Comparison of ENCODE assay signal across 36 cellular contexts in the genomic region with DNA sequence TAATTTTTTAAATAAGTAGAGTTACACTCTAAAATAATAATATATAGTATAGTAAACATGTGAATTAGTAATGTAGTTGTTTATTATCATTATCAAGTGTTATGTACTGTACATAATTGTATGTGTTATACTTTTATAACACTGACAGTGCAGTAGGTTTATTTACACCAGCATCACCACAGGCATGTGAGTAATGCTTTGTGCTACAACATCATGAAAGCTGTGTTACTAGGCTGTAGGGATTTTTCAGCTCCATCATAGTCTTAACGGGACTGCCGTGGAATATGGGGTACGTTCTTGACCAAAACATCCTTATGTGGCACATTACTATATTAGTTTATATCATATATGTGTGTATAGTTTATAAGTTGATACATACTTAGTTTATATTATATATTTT. TPM values are rescaled to one million over a fixed set of nuclear protein-coding genes. Genes with fewer than 3 reads are reported as not detected.
"Had no signal": no experiment of that assay in that cellular context is flagged by ENCODE, and none has a peak within 500 bp of the region (broad histone marks: within the 10 kb centered on the region; RNA-seq: fewer than 3 reads in every experiment).

No MANE protein-coding gene starts in this region.

- ATAC-seq: activated CD4-positive, alpha-beta T cell treated with anti-CD3 and anti-CD28 coated beads for 36 hours; activated CD8-positive, alpha-beta memory T cell treated with anti-CD3 and anti-CD28 coated beads, Interleukin-2, amount 10 ng/mL, durations not matched to agents 7 days and 5 days; activated CD8-positive, alpha-beta T cell treated with anti-CD3 and anti-CD28 coated beads, Interleukin-2, amount 10 ng/mL, durations not matched to agents 7 days and 5 days; activated naive CD4-positive, alpha-beta T cell treated with anti-CD3 and anti-CD28 coated beads, Interleukin-2, amount 50 U/mL, for 72 hours; body of pancreas; effector memory CD8-positive, alpha-beta T cell had no signal

- H3K27me3 ChIP-seq: body of pancreas, esophagus squamous epithelium had no signal

- FAIRE-seq: astrocyte, colon, frontal cortex had no signal

- H3K36me3 Mint-ChIP-seq: activated naive CD4-positive, alpha-beta T cell treated with anti-CD3 and anti-CD28 coated beads, Interleukin-2, amount 50 U/mL, for 72 hours had no signal

- H3K27ac Mint-ChIP-seq: activated CD4-positive, alpha-beta memory T cell treated with anti-CD3 and anti-CD28 coated beads for 36 hours; activated CD4-positive, alpha-beta T cell treated with anti-CD3 and anti-CD28 coated beads for 36 hours; activated CD4-positive, alpha-beta T cell treated with anti-CD3 and anti-CD28 coated beads, Interleukin-2, amount 10 ng/mL, durations not matched to agents 24 days and 14 days; activated CD8-positive, alpha-beta memory T cell treated with anti-CD3 and anti-CD28 coated beads, Interleukin-2, amount 10 ng/mL, durations not matched to agents 7 days and 5 days; activated CD8-positive, alpha-beta T cell treated with anti-CD3 and anti-CD28 coated beads, Interleukin-2, amount 10 ng/mL, durations not matched to agents 7 days and 5 days; activated naive CD4-positive, alpha-beta T cell treated with anti-CD3 and anti-CD28 coated beads, Interleukin-2, amount 10 ng/mL, durations not matched to agents 7 days and 5 days; activated naive CD4-positive, alpha-beta T cell treated with anti-CD3 and anti-CD28 coated beads, Interleukin-2, amount 50 U/mL, for 72 hours; activated naive CD8-positive, alpha-beta T cell treated with anti-CD3 and anti-CD28 coated beads, Interleukin-2, amount 10 ng/mL, durations not matched to agents 7 days and 5 days; activated T-helper 1 cell treated with anti-CD3 and anti-CD28 coated beads, Interleukin-12 subunit alpha, Interleukin-12 subunit beta, Interleukin-2, Interleukin-4 antibody, amounts not matched to agents 30 ng/mL and 10 ng/mL and 1 ng/mL, durations not matched to agents 14 hours and 24 hours and 36 hours; activated T-helper 2 cell treated with anti-CD3 and anti-CD28 coated beads, Interferon-gamma antibody, Interleukin-2, Interleukin-4, amounts not matched to agents 10 μg/mL and 5 μg/mL and 100 μg/mL, durations not matched to agents 14 hours and 24 hours and 36 hours; effector memory CD8-positive, alpha-beta T cell had no signal

- H3K9me3 ChIP-seq: body of pancreas, esophagus squamous epithelium had no signal

- H3K27ac ChIP-seq: body of pancreas had no signal

- DNase-seq: activated CD4-positive, alpha-beta memory T cell treated with anti-CD3 and anti-CD28 coated beads for 36 hours; activated CD4-positive, alpha-beta T cell treated with anti-CD3 and anti-CD28 coated beads for 36 hours; activated CD4-positive, alpha-beta T cell treated with anti-CD3 and anti-CD28 coated beads, Interleukin-2, amount 10 ng/mL, durations not matched to agents 24 days and 14 days; activated CD4-positive, CD25-positive, alpha-beta regulatory T cell; activated CD4-positive, CD25-positive, alpha-beta regulatory T cell treated with anti-CD3 and anti-CD28 coated beads, Interleukin-2, amount 50 U/mL, for 72 hours; activated CD8-positive, alpha-beta memory T cell treated with anti-CD3 and anti-CD28 coated beads, Interleukin-2, amount 10 ng/mL, durations not matched to agents 7 days and 5 days; activated CD8-positive, alpha-beta memory T cell treated with anti-CD3 and anti-CD28 coated beads, Interleukin-2, amount 50 U/mL, for 4 hours; activated CD8-positive, alpha-beta T cell treated with anti-CD3 and anti-CD28 coated beads, Interleukin-2, amount 10 ng/mL, durations not matched to agents 7 days and 5 days; activated effector memory CD4-positive, alpha-beta T cell treated with anti-CD3 and anti-CD28 coated beads, Interleukin-2, amount 50 U/mL, for 16 hours; activated naive CD4-positive, alpha-beta T cell treated with anti-CD3 and anti-CD28 coated beads, Interleukin-2, amount 10 ng/mL, durations not matched to agents 7 days and 5 days; activated naive CD8-positive, alpha-beta T cell treated with anti-CD3 and anti-CD28 coated beads, Interleukin-2, amount 10 ng/mL, durations not matched to agents 7 days and 5 days; activated T-cell treated with anti-CD3 and anti-CD28 coated beads, Interleukin-2, amount 50 U/mL, for 1 hour; activated T-cell treated with anti-CD3 and anti-CD28 coated beads, Interleukin-2, amount 50 U/mL, for 48 hours; amniotic stem cell; anterior cingulate cortex; body of pancreas; caudate nucleus; cortex of kidney; dermis blood vessel endothelial cell; effector CD4-positive, alpha-beta T cell; effector memory CD8-positive, alpha-beta T cell; erythroblast; esophagus squamous epithelium; foreskin fibroblast; head of caudate nucleus; T-helper 2 cell had no signal

- H3K36me3 ChIP-seq: esophagus squamous epithelium had no signal

- H3K4me1 ChIP-seq: body of pancreas had no signal

- H3K4me3 Mint-ChIP-seq: activated CD4-positive, alpha-beta memory T cell treated with anti-CD3 and anti-CD28 coated beads for 36 hours; activated CD4-positive, alpha-beta T cell treated with anti-CD3 and anti-CD28 coated beads for 36 hours; activated CD4-positive, alpha-beta T cell treated with anti-CD3 and anti-CD28 coated beads, Interleukin-2, amount 10 ng/mL, durations not matched to agents 24 days and 14 days; activated CD8-positive, alpha-beta memory T cell treated with anti-CD3 and anti-CD28 coated beads, Interleukin-2, amount 10 ng/mL, durations not matched to agents 7 days and 5 days; activated CD8-positive, alpha-beta T cell treated with anti-CD3 and anti-CD28 coated beads, Interleukin-2, amount 10 ng/mL, durations not matched to agents 7 days and 5 days; activated naive CD4-positive, alpha-beta T cell treated with anti-CD3 and anti-CD28 coated beads, Interleukin-2, amount 10 ng/mL, durations not matched to agents 7 days and 5 days; activated naive CD8-positive, alpha-beta T cell treated with anti-CD3 and anti-CD28 coated beads, Interleukin-2, amount 10 ng/mL, durations not matched to agents 7 days and 5 days; activated T-helper 1 cell treated with anti-CD3 and anti-CD28 coated beads, Interleukin-12 subunit alpha, Interleukin-12 subunit beta, Interleukin-2, Interleukin-4 antibody, amounts not matched to agents 30 ng/mL and 10 ng/mL and 1 ng/mL, durations not matched to agents 14 hours and 24 hours and 36 hours; effector memory CD8-positive, alpha-beta T cell had no signal

- H3K9me3 Mint-ChIP-seq: activated CD4-positive, alpha-beta memory T cell treated with anti-CD3 and anti-CD28 coated beads for 36 hours; activated CD4-positive, alpha-beta T cell treated with anti-CD3 and anti-CD28 coated beads, Interleukin-2, amount 10 ng/mL, durations not matched to agents 24 days and 14 days; activated naive CD4-positive, alpha-beta T cell treated with anti-CD3 and anti-CD28 coated beads, Interleukin-2, amount 10 ng/mL, durations not matched to agents 7 days and 5 days; activated naive CD4-positive, alpha-beta T cell treated with anti-CD3 and anti-CD28 coated beads, Interleukin-2, amount 50 U/mL, for 72 hours; activated naive CD8-positive, alpha-beta T cell treated with anti-CD3 and anti-CD28 coated beads, Interleukin-2, amount 10 ng/mL, durations not matched to agents 7 days and 5 days; activated T-helper 1 cell treated with anti-CD3 and anti-CD28 coated beads, Interleukin-12 subunit alpha, Interleukin-12 subunit beta, Interleukin-2, Interleukin-4 antibody, amounts not matched to agents 30 ng/mL and 10 ng/mL and 1 ng/mL, durations not matched to agents 14 hours and 24 hours and 36 hours; activated T-helper 2 cell treated with anti-CD3 and anti-CD28 coated beads, Interferon-gamma antibody, Interleukin-2, Interleukin-4, amounts not matched to agents 10 μg/mL and 5 μg/mL and 100 μg/mL, durations not matched to agents 14 hours and 24 hours and 36 hours; effector memory CD8-positive, alpha-beta T cell had no signal

- H3K4me3 ChIP-seq: body of pancreas, esophagus squamous epithelium had no signal

- H3K27me3 Mint-ChIP-seq: activated CD4-positive, alpha-beta memory T cell treated with anti-CD3 and anti-CD28 coated beads for 36 hours; activated CD4-positive, alpha-beta T cell treated with anti-CD3 and anti-CD28 coated beads for 36 hours; activated CD4-positive, alpha-beta T cell treated with anti-CD3 and anti-CD28 coated beads, Interleukin-2, amount 10 ng/mL, durations not matched to agents 24 days and 14 days; activated CD8-positive, alpha-beta memory T cell treated with anti-CD3 and anti-CD28 coated beads, Interleukin-2, amount 10 ng/mL, durations not matched to agents 7 days and 5 days; activated naive CD4-positive, alpha-beta T cell treated with anti-CD3 and anti-CD28 coated beads, Interleukin-2, amount 10 ng/mL, durations not matched to agents 7 days and 5 days; activated naive CD8-positive, alpha-beta T cell treated with anti-CD3 and anti-CD28 coated beads, Interleukin-2, amount 10 ng/mL, durations not matched to agents 7 days and 5 days; effector memory CD8-positive, alpha-beta T cell had no signal

RNA-seq across cellular contexts. Expression of gene GPX2, which starts 52.7 kb away (rescaled TPM):
- total RNA-seq: activated CD4-positive, alpha-beta memory T cell treated with anti-CD3 and anti-CD28 coated beads for 36 hours; activated CD4-positive, alpha-beta T cell treated with anti-CD3 and anti-CD28 coated beads for 36 hours; activated CD4-positive, alpha-beta T cell treated with anti-CD3 and anti-CD28 coated beads, Interleukin-2, amount 10 ng/mL, durations not matched to agents 24 days and 14 days; activated CD8-positive, alpha-beta memory T cell treated with anti-CD3 and anti-CD28 coated beads for 36 hours; activated CD8-positive, alpha-beta memory T cell treated with anti-CD3 and anti-CD28 coated beads, Interleukin-2, amount 10 ng/mL, durations not matched to agents 7 days and 5 days; activated CD8-positive, alpha-beta T cell treated with anti-CD3 and anti-CD28 coated beads, Interleukin-2, amount 10 ng/mL, durations not matched to agents 7 days and 5 days; activated naive CD4-positive, alpha-beta T cell treated with anti-CD3 and anti-CD28 coated beads, Interleukin-2, amount 50 U/mL, for 72 hours; activated naive CD8-positive, alpha-beta T cell treated with anti-CD3 and anti-CD28 coated beads, Interleukin-2, amount 10 ng/mL, durations not matched to agents 7 days and 5 days; activated T-helper 1 cell treated with anti-CD3 and anti-CD28 coated beads, Interleukin-12 subunit alpha, Interleukin-12 subunit beta, Interleukin-2, Interleukin-4 antibody, amounts not matched to agents 30 ng/mL and 10 ng/mL and 1 ng/mL, durations not matched to agents 14 hours and 24 hours and 36 hours; activated T-helper 2 cell treated with anti-CD3 and anti-CD28 coated beads, Interferon-gamma antibody, Interleukin-2, Interleukin-4, amounts not matched to agents 10 μg/mL and 5 μg/mL and 100 μg/mL, durations not matched to agents 14 hours and 24 hours and 36 hours; astrocyte; chondrocyte; dermis blood vessel endothelial cell; fibroblast of lung; frontal cortex; T-helper 1 cell treated with Interleukin-12 subunit alpha and Interleukin-12 subunit beta and Interleukin-4 antibody, amounts not matched to agents 30 ng/mL and 1 ng/mL, for 36 hours had no signal
- polyA plus RNA-seq: fibroblast of lung had no signal
